ENCODE assay signal across 12 cellular contexts in genomic region chr6:28125396-28125795, GRCh38. TPM values are rescaled to one million over a fixed set of nuclear protein-coding genes. Genes with fewer than 3 reads are reported as not detected.
A peak's percentile ranks its signal among the peaks of the same experiment; 100 is the strongest.
DNase-seq lines count a peak whose midpoint lies in the region; FAIRE-seq and TF ChIP-seq lines count a peak whose summit lies in the region.
"Had no signal": no experiment of that assay in that cellular context is flagged by ENCODE, and none has a peak within 500 bp of the region (broad histone marks: within the 10 kb centered on the region; RNA-seq: fewer than 3 reads in every experiment).

No MANE protein-coding gene starts in this region.

- no peak overlapping the region for H2AFZ ChIP-seq in trophoblast cell (ENCODE audit: insufficient read depth, low read length, poor library complexity)

- H3K79me2 ChIP-seq in trophoblast cell (ENCODE audit: control insufficient read depth, insufficient read depth, low read length, poor library complexity), result peaks cover 2% of the 10 kb centered on the region

- H3K9me3 ChIP-seq in ectodermal cell (ENCODE audit: control insufficient read depth, low read length) (no peaks in the 10 kb centered on the region), trophoblast cell (ENCODE audit: insufficient read depth, low read depth, low read length) (no peaks in the 10 kb centered on the region)
- H3K9me3 ChIP-seq: vagina had no signal

- no peak overlapping the region for H3K18ac ChIP-seq in trophoblast cell (ENCODE audit: low read length)

- no peak overlapping the region for H4K8ac ChIP-seq in trophoblast cell (ENCODE audit: low read depth, low read length)

- H3K36me3 ChIP-seq in ectodermal cell (ENCODE audit: control insufficient read depth, insufficient read depth, low read length) (peaks cover 4% of the 10 kb centered on the region), trophoblast cell (ENCODE audit: control insufficient read depth in 1 of 2, insufficient read depth in 2 of 2, low read length in 2 of 2) (peaks cover 5 to 8% of the 10 kb centered on the region in 2 experiments)

- TF ChIP-seq CTCF in D721Med (IDR thresholded peaks at IDR 0.05; ENCODE audit: insufficient read depth, missing control alignments), result no peak

- H3K36me3 Mint-ChIP-seq in T-helper 2 cell treated with Interferon-gamma antibody and Interleukin-4, amounts not matched to agents 5 μg/mL and 100 μg/mL, for 36 hours (ENCODE audit: low read depth), result peaks cover 32% of the 10 kb centered on the region

- peak overlapping the region; percentile 70 for H3K9ac ChIP-seq in trophoblast cell (ENCODE audit: low read length)

- peak overlapping the region; percentile 65 for H3K4me3 ChIP-seq in ectodermal cell (ENCODE audit: insufficient read depth, low read depth, low read length)
- H3K4me3 ChIP-seq in trophoblast cell (ENCODE audit: low read depth, low read length), result no peak overlapping the region

- H3K4ac ChIP-seq in trophoblast cell (ENCODE audit: low read depth, low read length), result no peak overlapping the region

- H3K9me3 Mint-ChIP-seq in T-helper 2 cell treated with Interferon-gamma antibody and Interleukin-4, amounts not matched to agents 5 μg/mL and 100 μg/mL, for 36 hours, result no peaks in the 10 kb centered on the region

- peak overlapping the region; percentile 89 for H3K27ac Mint-ChIP-seq in T-helper 2 cell treated with Interferon-gamma antibody and Interleukin-4, amounts not matched to agents 5 μg/mL and 100 μg/mL, for 36 hours

- no peak overlapping the region for H4K91ac ChIP-seq in trophoblast cell (ENCODE audit: low read depth, low read length)

- no peak overlapping the region for H2BK12ac ChIP-seq in trophoblast cell (ENCODE audit: low read length)

- 92 to 94% methylated on average over 4 of the region's 4 CpGs for WGBS in ectodermal cell, 2 experiments
- no CpG with 5 or more reads among the region's 4 CpGs for WGBS in trophoblast cell (ENCODE audit: extremely low coverage, insufficient coverage, insufficient read length)

- H3K27me3 Mint-ChIP-seq in T-helper 2 cell treated with Interferon-gamma antibody and Interleukin-4, amounts not matched to agents 5 μg/mL and 100 μg/mL, for 36 hours (ENCODE audit: low read depth), result no peaks in the 10 kb centered on the region

- no peak overlapping the region for H3K4me2 ChIP-seq in trophoblast cell (ENCODE audit: low read length)

- DNase-seq in T-helper 2 cell treated with Interferon-gamma antibody and Interleukin-4, amounts not matched to agents 5 μg/mL and 100 μg/mL, for 36 hours (ENCODE audit: low spot score), result no peak
- DNase-seq in T-helper 2 cell (no peak), NAMALWA (ENCODE audit: low spot score) (peak; percentile 71), trophoblast cell (no peak), NCI-H2171 (lab: John Stamatoyannopoulos, UW) (no peak), substantia nigra (lab: John Stamatoyannopoulos, UW) (no peak), D721Med (ENCODE audit: insufficient read length, low spot score) (no peak)
- DNase-seq: left ventricle myocardium superior, NCI-H2029, T-helper 9 cell had no signal

- FAIRE-seq in D721Med (lab: Jason Lieb, UNC), result no peak

- peak overlapping the region; percentile 96 for H3K4me3 Mint-ChIP-seq in T-helper 2 cell treated with Interferon-gamma antibody and Interleukin-4, amounts not matched to agents 5 μg/mL and 100 μg/mL, for 36 hours

- H3K27ac ChIP-seq in ectodermal cell (ENCODE audit: insufficient read depth, low read depth, low read length, poor library complexity, severe bottlenecking), result no peak overlapping the region
- H3K27ac ChIP-seq in trophoblast cell (ENCODE audit: low read depth, low read length), result no peak overlapping the region
- no peak overlapping the region for H3K27ac ChIP-seq in substantia nigra (ENCODE audit: low read depth, low read length, poor library complexity, severe bottlenecking)

- H4K12ac ChIP-seq in trophoblast cell (ENCODE audit: low read depth, low read length), result no peak overlapping the region

- H2AK5ac ChIP-seq in trophoblast cell (ENCODE audit: low read length), result no peak overlapping the region

- peaks cover 27% of the 10 kb centered on the region for H3K4me1 Mint-ChIP-seq in T-helper 2 cell treated with Interferon-gamma antibody and Interleukin-4, amounts not matched to agents 5 μg/mL and 100 μg/mL, for 36 hours (ENCODE audit: low read depth)

- H2BK5ac ChIP-seq in trophoblast cell (ENCODE audit: low read depth, low read length, poor library complexity), result no peak overlapping the region

- no peak overlapping the region for H3K23ac ChIP-seq in trophoblast cell (ENCODE audit: low read length)

- no peaks in the 10 kb centered on the region for H3K4me1 ChIP-seq in ectodermal cell (ENCODE audit: control insufficient read depth, insufficient read depth, low read length)
- peaks cover 0 to 3% of the 10 kb centered on the region in 2 experiments for H3K4me1 ChIP-seq in trophoblast cell (ENCODE audit: control insufficient read depth in 1 of 2, insufficient read depth in 2 of 2, low read length in 2 of 2)

- H2BK120ac ChIP-seq in trophoblast cell (ENCODE audit: insufficient read depth, low read length, poor library complexity), result no peak overlapping the region

- H3K79me1 ChIP-seq in trophoblast cell (ENCODE audit: low read length), result peaks cover 3% of the 10 kb centered on the region

- H3K27me3 ChIP-seq in ectodermal cell (ENCODE audit: control insufficient read depth, insufficient read depth, low read length, poor library complexity, severe bottlenecking) (no peaks in the 10 kb centered on the region), trophoblast cell (ENCODE audit: insufficient read depth, low read length) (no peaks in the 10 kb centered on the region)
- H3K27me3 ChIP-seq: vagina had no signal

- no peak overlapping the region for H3K14ac ChIP-seq in trophoblast cell (ENCODE audit: low read length)

RNA-seq across cellular contexts. Expression of gene ZSCAN16, which starts 1.0 kb away (rescaled TPM):
- 5.9 TPM for polyA plus RNA-seq in ectodermal cell (2013, experiment 1 of 4)
- polyA plus RNA-seq in ectodermal cell (2013, experiment 2 of 4), result 5.9 TPM
- 6.4 TPM for polyA plus RNA-seq in ectodermal cell (2013, experiment 3 of 4)
- polyA plus RNA-seq in ectodermal cell (2013, experiment 4 of 4), result 6.2 TPM
- polyA plus RNA-seq in trophoblast cell (2013), result 4.1 and 4.4 TPM in 2 replicates

RNA-seq across cellular contexts. Expression of gene ZKSCAN8, which starts 16.3 kb away (rescaled TPM):
- 40.2 TPM for polyA plus RNA-seq in ectodermal cell (2013, experiment 1 of 4)
- 46.2 TPM for polyA plus RNA-seq in ectodermal cell (2013, experiment 2 of 4)
- polyA plus RNA-seq in ectodermal cell (2013, experiment 3 of 4), result 31.2 TPM
- polyA plus RNA-seq in ectodermal cell (2013, experiment 4 of 4), result 35.7 TPM
- 12.9 and 13.1 TPM in 2 replicates for polyA plus RNA-seq in trophoblast cell (2013)

RNA-seq across cellular contexts. Expression of gene ZNF165, which starts 45.0 kb away (rescaled TPM):
- 0.93 TPM for polyA plus RNA-seq in ectodermal cell (2013, experiment 1 of 4)
- 1.3 TPM for polyA plus RNA-seq in ectodermal cell (2013, experiment 2 of 4)
- 0.80 TPM for polyA plus RNA-seq in ectodermal cell (2013, experiment 3 of 4)
- polyA plus RNA-seq in ectodermal cell (2013, experiment 4 of 4), result 1.2 TPM
- polyA plus RNA-seq in trophoblast cell (2013), result 11.3 and 11.9 TPM in 2 replicates
